38 cellular contexts compared by ENCODE assay signal in the genomic region with DNA sequence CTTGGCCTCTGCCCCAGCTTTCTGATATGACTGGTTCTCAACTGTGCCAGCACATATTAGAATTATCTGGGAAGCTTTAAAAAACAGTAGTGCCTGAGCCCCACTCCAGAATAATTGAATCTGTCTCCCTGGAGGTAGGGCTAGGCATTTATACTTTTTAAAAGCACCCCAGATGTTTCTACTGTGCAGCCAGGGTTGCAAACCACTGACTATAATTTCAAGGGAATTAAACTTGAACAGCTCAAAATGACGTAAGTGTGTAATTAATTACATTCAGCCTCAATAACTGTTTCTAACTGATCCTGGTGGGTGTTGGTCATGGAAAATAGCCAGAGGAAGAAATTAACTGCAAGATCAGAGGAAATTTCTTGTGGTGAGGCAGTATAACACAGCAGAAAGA. TPM values are rescaled to one million over a fixed set of nuclear protein-coding genes. Genes with fewer than 3 reads are reported as not detected.
DNase-seq lines count a peak whose midpoint lies in the region; ATAC-seq and TF ChIP-seq lines count a peak whose summit lies in the region.
"Had no signal": no experiment of that assay in that cellular context is flagged by ENCODE, and none has a peak within 500 bp of the region (broad histone marks: within the 10 kb centered on the region; RNA-seq: fewer than 3 reads in every experiment).

No MANE protein-coding gene starts in this region.

- intact Hi-C loops in CD4-positive, alpha-beta T cell (cut with DNase I, micrococcal nuclease), result no loop called here

- CTCF ChIA-PET in CD4-positive, alpha-beta T cell (lab: Charles Lee), result interaction anchor here (0.7 kb wide), 1 partner anchor 33 kb away, joined by 4 read pairs; no protein-coding TSS in a partner anchor

- no peak overlapping the region for H3K9ac ChIP-seq in BLaER1

- POLR2A ChIA-PET in CD4-positive, alpha-beta T cell (lab: Charles Lee), result interaction anchor here (0.7 to 0.8 kb wide), 2 partner anchors 26 to 44 kb away, joined by 3 read pairs; no protein-coding TSS in a partner anchor

- ATAC-seq in CD4-positive, alpha-beta T cell (ENCODE audit: poor library complexity), result no peak
- ATAC-seq: CD8-positive, alpha-beta T cell; effector memory CD8-positive, alpha-beta T cell; HCT116; mucosa of descending colon; natural killer cell treated with Interleukin-12 subunit alpha and Interleukin-12 subunit beta and Interleukin-15 and Interleukin-18, amount 100 ng/mL, for 72 hours; Panc1 had no signal

- H3K27me3 ChIP-seq in BLaER1, result no peaks in the 10 kb centered on the region
- H3K27me3 ChIP-seq in CD4-positive, alpha-beta T cell (ENCODE audit: control insufficient read depth, insufficient read depth, low read length), result no peaks in the 10 kb centered on the region
- H3K27me3 ChIP-seq: ascending aorta, hepatocyte, upper lobe of left lung had no signal

- peaks cover 0 to 2% (median 0%) of the 10 kb centered on the region in 5 experiments for H3K9me3 Mint-ChIP-seq in brain
- no peaks in the 10 kb centered on the region for H3K9me3 Mint-ChIP-seq in CD4-positive, alpha-beta T cell
- H3K9me3 Mint-ChIP-seq in nephron progenitor cell, result no peaks in the 10 kb centered on the region
- H3K9me3 Mint-ChIP-seq: activated naive CD8-positive, alpha-beta T cell treated with anti-CD3 and anti-CD28 coated beads, Interleukin-2, amount 10 ng/mL, durations not matched to agents 7 days and 5 days; CD8-positive, alpha-beta T cell; central memory CD8-positive, alpha-beta T cell; effector memory CD8-positive, alpha-beta T cell; natural killer cell treated with Interleukin-12 subunit alpha and Interleukin-12 subunit beta and Interleukin-15 and Interleukin-18, amount 100 ng/mL, for 72 hours had no signal

- H3K4me2 ChIP-seq in BLaER1, result peak overlapping the region; percentile 60; the same call in 1 of the 2 replicates
- H3K4me2 ChIP-seq: hepatocyte had no signal

- peaks cover 12% of the 10 kb centered on the region for H3K27me3 Mint-ChIP-seq in brain
- H3K27me3 Mint-ChIP-seq in CD4-positive, alpha-beta T cell, result no peaks in the 10 kb centered on the region
- H3K27me3 Mint-ChIP-seq in nephron progenitor cell (ENCODE audit: low read depth, poor library complexity), result peaks cover 8% of the 10 kb centered on the region
- H3K27me3 Mint-ChIP-seq: central memory CD8-positive, alpha-beta T cell; effector memory CD8-positive, alpha-beta T cell; natural killer cell treated with Interleukin-12 subunit alpha and Interleukin-12 subunit beta and Interleukin-15 and Interleukin-18, amount 100 ng/mL, for 72 hours had no signal

- H3K4me3 Mint-ChIP-seq in brain (peak overlapping the region in 1 of 5 experiments; percentile 50), nephron progenitor cell (no peak overlapping the region)
- no peak overlapping the region for H3K4me3 Mint-ChIP-seq in CD4-positive, alpha-beta T cell
- H3K4me3 Mint-ChIP-seq: activated naive CD8-positive, alpha-beta T cell treated with anti-CD3 and anti-CD28 coated beads, Interleukin-2, amount 10 ng/mL, durations not matched to agents 7 days and 5 days; CD8-positive, alpha-beta T cell; central memory CD8-positive, alpha-beta T cell; effector memory CD8-positive, alpha-beta T cell; natural killer cell treated with Interleukin-12 subunit alpha and Interleukin-12 subunit beta and Interleukin-15 and Interleukin-18, amount 100 ng/mL, for 72 hours had no signal

- H3K27ac ChIP-seq in BLaER1, result no peak overlapping the region
- H3K27ac ChIP-seq in CD4-positive, alpha-beta T cell (ENCODE audit: low read depth, low read length), result no peak overlapping the region
- H3K27ac ChIP-seq: ascending aorta, hepatocyte, upper lobe of left lung, WERI-Rb-1 had no signal

- no peaks in the 10 kb centered on the region for H3K36me3 Mint-ChIP-seq in brain
- peaks cover 4% of the 10 kb centered on the region for H3K36me3 Mint-ChIP-seq in CD4-positive, alpha-beta T cell (ENCODE audit: low read depth)
- no peaks in the 10 kb centered on the region for H3K36me3 Mint-ChIP-seq in nephron progenitor cell (ENCODE audit: low read depth)
- H3K36me3 Mint-ChIP-seq: CD8-positive, alpha-beta T cell; natural killer cell treated with Interleukin-12 subunit alpha and Interleukin-12 subunit beta and Interleukin-15 and Interleukin-18, amount 100 ng/mL, for 72 hours had no signal

- H3K27ac Mint-ChIP-seq in brain (peak overlapping the region in 4 of 5 experiments; percentile 14 to 85 (median 42)), nephron progenitor cell (no peak overlapping the region)
- H3K27ac Mint-ChIP-seq in CD4-positive, alpha-beta T cell, result no peak overlapping the region
- H3K27ac Mint-ChIP-seq: activated naive CD8-positive, alpha-beta T cell treated with anti-CD3 and anti-CD28 coated beads, Interleukin-2, amount 10 ng/mL, durations not matched to agents 7 days and 5 days; CD8-positive, alpha-beta T cell; effector memory CD8-positive, alpha-beta T cell; natural killer cell treated with Interleukin-12 subunit alpha and Interleukin-12 subunit beta and Interleukin-15 and Interleukin-18, amount 100 ng/mL, for 72 hours had no signal

- no peaks in the 10 kb centered on the region for H4K20me1 ChIP-seq in BLaER1

- DNase-seq in NCI-H69 (lab: John Stamatoyannopoulos, UW) (peak; percentile 46), renal cortical epithelial cell (ENCODE audit: low read depth) (peak; percentile 52), nephron progenitor cell (no peak), SW480 (ENCODE audit: low spot score) (no peak)
- DNase-seq in CD4-positive, alpha-beta T cell, result no peak
- DNase-seq: activated CD4-positive, alpha-beta T cell treated with anti-CD3 and anti-CD28 coated beads for 4 hours; activated effector memory CD4-positive, alpha-beta T cell treated with Interleukin-2 at 50 U/mL for 16 hours; activated naive CD8-positive, alpha-beta T cell treated with anti-CD3 and anti-CD28 coated beads, Interleukin-2, amount 10 ng/mL, durations not matched to agents 7 days and 5 days; activated T-cell treated with anti-CD3 and anti-CD28 coated beads, Interleukin-2, amount 50 U/mL, for 1 hour; CD8-positive, alpha-beta T cell; DMS53; effector memory CD8-positive, alpha-beta T cell; Kasumi-1; mucosa of descending colon; MV-4-11; NCI-H1436; NCI-H2081; NCI-H524 treated with DMSO at 0.1 percent for 48 hours; SHP77 treated with DMSO at 0.1 percent for 48 hours; stimulated activated CD4-positive, alpha-beta T cell treated with anti-CD3 and anti-CD28 coated beads, Interleukin-4, amount 100 ng/mL, for 4 hours; SW 1271; T-helper 9 cell; upper lobe of left lung; WERI-Rb-1 had no signal

- H3K4me1 Mint-ChIP-seq in brain (peaks cover 12% of the 10 kb centered on the region), nephron progenitor cell (no peaks in the 10 kb centered on the region)
- peaks cover 8% of the 10 kb centered on the region for H3K4me1 Mint-ChIP-seq in CD4-positive, alpha-beta T cell (ENCODE audit: low read depth)
- H3K4me1 Mint-ChIP-seq: central memory CD8-positive, alpha-beta T cell had no signal

- TF ChIP-seq CTCF in brain (conservative IDR thresholded peaks at IDR 0.05) (no peak), nephron progenitor cell (IDR thresholded peaks at IDR 0.05) (no peak)
- no peak for TF ChIP-seq CTCF in CD4-positive, alpha-beta T cell (IDR thresholded peaks at IDR 0.05)

- peaks cover 30% of the 10 kb centered on the region for H3K4me1 ChIP-seq in BLaER1

- H3K36me3 ChIP-seq in BLaER1, result peaks cover 2% of the 10 kb centered on the region; the same call in 1 of the 2 replicates
- H3K36me3 ChIP-seq: ascending aorta, upper lobe of left lung had no signal

- no peaks in the 10 kb centered on the region for H3K9me3 ChIP-seq in BLaER1
- H3K9me3 ChIP-seq in CD4-positive, alpha-beta T cell (ENCODE audit: control insufficient read depth, low read length), result no peaks in the 10 kb centered on the region
- H3K9me3 ChIP-seq: ascending aorta, mucosa of descending colon, upper lobe of left lung had no signal

- no peak overlapping the region for H3K4me3 ChIP-seq in BLaER1
- H3K4me3 ChIP-seq: ascending aorta, hepatocyte, mucosa of descending colon, upper lobe of left lung had no signal

RNA-seq across cellular contexts. Expression of a gene that starts 4.4 kb away (rescaled TPM):
- polyA plus RNA-seq in brain (ENCODE audit: insufficient read depth, low read depth, low replicate concordance), result 1.4 TPM
- 13.7 and 56.6 TPM in 2 replicates for total RNA-seq in renal cortical epithelial cell
- total RNA-seq in CD4-positive, alpha-beta T cell, result 1 to 10 TPM; 1.4 to 1.6 TPM

RNA-seq across cellular contexts. Expression of a gene that starts 18.8 kb away (rescaled TPM):
- 23.4 TPM for polyA plus RNA-seq in brain (ENCODE audit: insufficient read depth, low read depth, low replicate concordance)
- 63.4 and 69.2 TPM in 2 replicates for total RNA-seq in renal cortical epithelial cell
- 10 to 100 TPM; 54.4 to 58.2 TPM for total RNA-seq in CD4-positive, alpha-beta T cell

RNA-seq across cellular contexts. Expression of a gene that starts 44.9 kb away (rescaled TPM):
- polyA plus RNA-seq in brain (ENCODE audit: insufficient read depth, low read depth, low replicate concordance), result 138 TPM
- total RNA-seq in renal cortical epithelial cell, result 120 and 175 TPM in 2 replicates
- 10 to 100 TPM; 33.1 to 33.8 TPM for total RNA-seq in CD4-positive, alpha-beta T cell

RNA-seq across cellular contexts. Expression of a gene that starts 52.3 kb away (rescaled TPM):
- polyA plus RNA-seq in brain (ENCODE audit: insufficient read depth, low read depth, low replicate concordance), result not detected
- not detected in 2 replicates for total RNA-seq in renal cortical epithelial cell
- not detected for total RNA-seq in CD4-positive, alpha-beta T cell
- total RNA-seq: activated naive CD8-positive, alpha-beta T cell treated with anti-CD3 and anti-CD28 coated beads, Interleukin-2, amount 10 ng/mL, durations not matched to agents 7 days and 5 days; ascending aorta; CD8-positive, alpha-beta T cell; epithelial cell of proximal tubule; G401; hepatocyte; lung microvascular endothelial cell; mucosa of descending colon; natural killer cell treated with Interleukin-12 subunit alpha and Interleukin-12 subunit beta and Interleukin-15 and Interleukin-18, amount 100 ng/mL, for 72 hours; osteoblast; pulmonary artery endothelial cell; subcutaneous adipose tissue; upper lobe of left lung had no signal
- polyA plus RNA-seq: hepatocyte had no signal

Comparison
In these comparisons a context has a peak if more than half of its experiments do, and no peak if none do; other contexts are left out.
1. DNase-seq: peak in NCI-H69 (single experiment) and renal cortical epithelial cell (single experiment); none in CD4-positive, alpha-beta T cell (0 of 10), nephron progenitor cell (single experiment) and SW480 (single experiment).
2. H3K27ac Mint-ChIP-seq: peak in brain (4 of 5); none in CD4-positive, alpha-beta T cell (single experiment) and nephron progenitor cell (single experiment).